In genomic region chr17:30377574-30377973, GRCh38 we compare ENCODE assay signal across 1 cellular context.
TF ChIP-seq lines count a peak whose summit lies in the region.

No MANE protein-coding gene starts in this region.

TF ChIP-seq in GM23338, 12 proteins besides CTCF, POLR2A, EP300 and RAD21 (continued from another document):
- no peak for TF ChIP-seq ZNF462 (CRISPR knock-in tag; IDR thresholded peaks at IDR 0.05)
- TF ChIP-seq EZH2 (IDR thresholded peaks at IDR 0.05; ENCODE audit: low read depth, unreplicated experiment) = no peak
